In genomic region chr10:72030762-72031543, GRCh38 we compare ENCODE assay signal across 21 cellular contexts. TPM values are rescaled to one million over a fixed set of nuclear protein-coding genes. Genes with fewer than 3 reads are reported as not detected.
DNase-seq lines count a peak whose midpoint lies in the region; ATAC-seq and TF ChIP-seq lines count a peak whose summit lies in the region.
"Had no signal": no experiment of that assay in that cellular context is flagged by ENCODE, and none has a peak within 500 bp of the region (broad histone marks: within the 10 kb centered on the region; RNA-seq: fewer than 3 reads in every experiment).

No MANE protein-coding gene starts in this region.

- ATAC-seq in WTC11 (peak; percentile 41; the same call in 1 of the 2 replicates), right cardiac atrium (peak; percentile 92 to 95), HG02938 (IDR thresholded peaks at IDR 0.05; ENCODE audit: unreplicated experiment) (no peak)
- peak; percentile 28 for ATAC-seq in stimulated activated memory B cell treated with anti-CD40 and anti-IgM and Interleukin-4, amounts not matched to agents 10 μg/mL and 1 μg/mL and 100 μg/mL, for 72 hours
- no peak for ATAC-seq in activated CD8-positive, alpha-beta T cell treated with anti-CD3 and anti-CD28 coated beads for 36 hours
- no peak for ATAC-seq in CD4-positive, alpha-beta T cell (ENCODE audit: poor library complexity)

- intact Hi-C loops in right cardiac atrium (cut with DNase I), result loop anchor here in 1 of 4 donors (5.0 kb wide), 1 partner anchor 69 kb away; the partner anchor contains the start of gene CHST3
- intact Hi-C loops in activated CD8-positive, alpha-beta T cell treated with anti-CD3 and anti-CD28 coated beads for 36 hours (cut with micrococcal nuclease), result no loop called here
- intact Hi-C loops in CD4-positive, alpha-beta T cell (cut with DNase I, micrococcal nuclease), result no loop called here

- TF ChIP-seq CTCF in WTC11 (IDR thresholded peaks at IDR 0.05), result no peak
- no peak for TF ChIP-seq CTCF in nephron progenitor cell (IDR thresholded peaks at IDR 0.05)
- TF ChIP-seq CTCF in activated CD8-positive, alpha-beta T cell treated with anti-CD3 and anti-CD28 coated beads for 36 hours (IDR thresholded peaks at IDR 0.05), result no peak
- TF ChIP-seq CTCF in CD4-positive, alpha-beta T cell (IDR thresholded peaks at IDR 0.05), result no peak

- no peaks in the 10 kb centered on the region for H3K4me1 Mint-ChIP-seq in WTC11
- peaks cover 96% of the 10 kb centered on the region for H3K4me1 Mint-ChIP-seq in nephron progenitor cell
- H3K4me1 Mint-ChIP-seq in stimulated activated memory B cell treated with anti-CD40 and anti-IgM and Interleukin-4, amounts not matched to agents 10 μg/mL and 1 μg/mL and 100 μg/mL, for 72 hours, result no peaks in the 10 kb centered on the region
- H3K4me1 Mint-ChIP-seq in activated CD8-positive, alpha-beta T cell treated with anti-CD3 and anti-CD28 coated beads for 36 hours (ENCODE audit: low read depth), result peaks cover 5% of the 10 kb centered on the region
- H3K4me1 Mint-ChIP-seq in CD4-positive, alpha-beta T cell (ENCODE audit: low read depth), result no peaks in the 10 kb centered on the region

- no peaks in the 10 kb centered on the region for H3K36me3 Mint-ChIP-seq in WTC11
- no peaks in the 10 kb centered on the region for H3K36me3 Mint-ChIP-seq in nephron progenitor cell (ENCODE audit: low read depth)
- no peaks in the 10 kb centered on the region for H3K36me3 Mint-ChIP-seq in stimulated activated memory B cell treated with anti-CD40 and anti-IgM and Interleukin-4, amounts not matched to agents 10 μg/mL and 1 μg/mL and 100 μg/mL, for 72 hours
- H3K36me3 Mint-ChIP-seq in activated CD8-positive, alpha-beta T cell treated with anti-CD3 and anti-CD28 coated beads for 36 hours (ENCODE audit: low read depth), result no peaks in the 10 kb centered on the region
- H3K36me3 Mint-ChIP-seq in CD4-positive, alpha-beta T cell (ENCODE audit: low read depth), result no peaks in the 10 kb centered on the region
- H3K36me3 Mint-ChIP-seq: CD4-positive, alpha-beta memory T cell had no signal

- H3K4me3 Mint-ChIP-seq in WTC11, result no peak overlapping the region
- H3K4me3 Mint-ChIP-seq in nephron progenitor cell, result peak overlapping the region; percentile 44
- H3K4me3 Mint-ChIP-seq in stimulated activated memory B cell treated with anti-CD40 and anti-IgM and Interleukin-4, amounts not matched to agents 10 μg/mL and 1 μg/mL and 100 μg/mL, for 72 hours, result no peak overlapping the region
- no peak overlapping the region for H3K4me3 Mint-ChIP-seq in activated CD8-positive, alpha-beta T cell treated with anti-CD3 and anti-CD28 coated beads for 36 hours
- H3K4me3 Mint-ChIP-seq in CD4-positive, alpha-beta T cell, result no peak overlapping the region
- H3K4me3 Mint-ChIP-seq: activated T-cell treated with anti-CD3 and anti-CD28 coated beads, Interleukin-2, amount 50 U/mL, for 24 hours; CD4-positive, alpha-beta memory T cell; T-helper 1 cell treated with Interleukin-12 subunit alpha and Interleukin-12 subunit beta and Interleukin-4 antibody, amounts not matched to agents 30 μg/mL and 1 μg/mL, for 36 hours had no signal

- no peaks in the 10 kb centered on the region for H3K9me3 Mint-ChIP-seq in WTC11
- peaks cover 5% of the 10 kb centered on the region for H3K9me3 Mint-ChIP-seq in nephron progenitor cell
- no peaks in the 10 kb centered on the region for H3K9me3 Mint-ChIP-seq in stimulated activated memory B cell treated with anti-CD40 and anti-IgM and Interleukin-4, amounts not matched to agents 10 μg/mL and 1 μg/mL and 100 μg/mL, for 72 hours
- H3K9me3 Mint-ChIP-seq in activated CD8-positive, alpha-beta T cell treated with anti-CD3 and anti-CD28 coated beads for 36 hours, result no peaks in the 10 kb centered on the region
- no peaks in the 10 kb centered on the region for H3K9me3 Mint-ChIP-seq in CD4-positive, alpha-beta T cell
- H3K9me3 Mint-ChIP-seq: activated T-cell treated with anti-CD3 and anti-CD28 coated beads, Interleukin-2, amount 50 U/mL, for 24 hours; CD4-positive, alpha-beta memory T cell; T-helper 1 cell treated with Interleukin-12 subunit alpha and Interleukin-12 subunit beta and Interleukin-4 antibody, amounts not matched to agents 30 μg/mL and 1 μg/mL, for 36 hours had no signal

- no peaks in the 10 kb centered on the region for H3K9me3 ChIP-seq in right cardiac atrium (ENCODE audit: control insufficient read depth, low read length)
- no peaks in the 10 kb centered on the region for H3K9me3 ChIP-seq in CD4-positive, alpha-beta T cell (ENCODE audit: control insufficient read depth, low read length)
- H3K9me3 ChIP-seq: colonic mucosa had no signal

- WGBS in right cardiac atrium, result 57% methylated on average over 19 of the region's 19 CpGs

- no peaks in the 10 kb centered on the region for H3K27me3 ChIP-seq in right cardiac atrium (ENCODE audit: control insufficient read depth, insufficient read depth)
- no peaks in the 10 kb centered on the region for H3K27me3 ChIP-seq in CD4-positive, alpha-beta T cell (ENCODE audit: control insufficient read depth, insufficient read depth, low read length)
- H3K27me3 ChIP-seq: colonic mucosa had no signal

- POLR2A ChIA-PET in WTC11 (lab: Charles Lee), result no interaction called here
- POLR2A ChIA-PET in activated CD8-positive, alpha-beta T cell treated with anti-CD3 and anti-CD28 coated beads for 36 hours (lab: Charles Lee), result no interaction called here
- POLR2A ChIA-PET in CD4-positive, alpha-beta T cell (lab: Charles Lee), result no interaction called here

- no peak overlapping the region for H3K4me3 ChIP-seq in right cardiac atrium (ENCODE audit: low read length)
- H3K4me3 ChIP-seq: colonic mucosa had no signal

- CTCF ChIA-PET in WTC11 (lab: Charles Lee), result interaction anchor here (0.7 to 2.1 kb wide), 3 partner anchors 18 to 306 kb away, joined by 3 to 15 read pairs (median 3); no protein-coding TSS in a partner anchor
- CTCF ChIA-PET in activated CD8-positive, alpha-beta T cell treated with anti-CD3 and anti-CD28 coated beads for 36 hours (lab: Charles Lee), result interaction anchor here (1.5 kb wide), 1 partner anchor 17 kb away, joined by 4 read pairs; no protein-coding TSS in a partner anchor
- CTCF ChIA-PET in CD4-positive, alpha-beta T cell (lab: Charles Lee), result no interaction called here

- peak overlapping the region; percentile 87 for H3K27ac ChIP-seq in right cardiac atrium (ENCODE audit: low read length)
- no peak overlapping the region for H3K27ac ChIP-seq in CD4-positive, alpha-beta T cell (ENCODE audit: low read depth, low read length)
- H3K27ac ChIP-seq: colonic mucosa, VCaP had no signal

- H3K27me3 Mint-ChIP-seq in WTC11 (ENCODE audit: low read depth) (no peaks in the 10 kb centered on the region; the same call in 1 of the 2 replicates), nephron progenitor cell (ENCODE audit: low read depth, poor library complexity) (peaks cover 2% of the 10 kb centered on the region)
- peaks cover 64% of the 10 kb centered on the region for H3K27me3 Mint-ChIP-seq in stimulated activated memory B cell treated with anti-CD40 and anti-IgM and Interleukin-4, amounts not matched to agents 10 μg/mL and 1 μg/mL and 100 μg/mL, for 72 hours
- H3K27me3 Mint-ChIP-seq in activated CD8-positive, alpha-beta T cell treated with anti-CD3 and anti-CD28 coated beads for 36 hours, result peaks cover 2% of the 10 kb centered on the region
- peaks cover 12% of the 10 kb centered on the region for H3K27me3 Mint-ChIP-seq in CD4-positive, alpha-beta T cell

- H3K4me1 ChIP-seq in right cardiac atrium (ENCODE audit: control insufficient read depth, insufficient read depth, low read length), result peaks cover 10% of the 10 kb centered on the region
- H3K4me1 ChIP-seq: colonic mucosa had no signal

- DNase-seq in WTC11 (ENCODE audit: low spot score) (no peak), right cardiac atrium (peak; percentile 80 to 92 (median 87)), nephron progenitor cell (peak; percentile 22), NCI-H128 (lab: John Stamatoyannopoulos, UW; ENCODE audit: unreplicated experiment) (no peak)
- no peak for DNase-seq in activated CD8-positive, alpha-beta T cell treated with anti-CD3 and anti-CD28 coated beads for 36 hours
- no peak for DNase-seq in CD4-positive, alpha-beta T cell
- DNase-seq: activated CD4-positive, alpha-beta T cell treated with anti-CD3 and anti-CD28 coated beads, Interleukin-2, amount 50 U/mL, for 48 hours; activated naive CD4-positive, alpha-beta T cell treated with anti-CD3 and anti-CD28 coated beads, Interleukin-2, amount 50 U/mL, for 16 hours; activated T-cell treated with anti-CD3 and anti-CD28 coated beads, Interleukin-2, amount 50 U/mL, for 24 hours; CD4-positive, alpha-beta memory T cell; colonic mucosa; DMS79 treated with DMSO at 0.1 percent for 48 hours; NCI-H1092 treated with DMSO at 0.1 percent for 48 hours; NCI-H2107; NCI-H526; SIG-M5; stimulated activated naive CD4-positive, alpha-beta T cell treated with Interleukin-2 at 50 U/mL for 16 hours had no signal

- H3K27ac Mint-ChIP-seq in WTC11 (no peak overlapping the region), nephron progenitor cell (peak overlapping the region; percentile 98)
- H3K27ac Mint-ChIP-seq in stimulated activated memory B cell treated with anti-CD40 and anti-IgM and Interleukin-4, amounts not matched to agents 10 μg/mL and 1 μg/mL and 100 μg/mL, for 72 hours, result no peak overlapping the region
- H3K27ac Mint-ChIP-seq in activated CD8-positive, alpha-beta T cell treated with anti-CD3 and anti-CD28 coated beads for 36 hours, result no peak overlapping the region
- H3K27ac Mint-ChIP-seq in CD4-positive, alpha-beta T cell, result no peak overlapping the region
- H3K27ac Mint-ChIP-seq: activated T-cell treated with anti-CD3 and anti-CD28 coated beads, Interleukin-2, amount 50 U/mL, for 24 hours; T-helper 1 cell treated with Interleukin-12 subunit alpha and Interleukin-12 subunit beta and Interleukin-4 antibody, amounts not matched to agents 30 μg/mL and 1 μg/mL, for 36 hours had no signal

TF ChIP-seq in WTC11, 78 proteins besides CTCF, POLR2A, EP300 and RAD21:
- TF ChIP-seq GABPB1 (CRISPR knock-in tag; IDR thresholded peaks at IDR 0.05) (peak; percentile 91), E2F4 (CRISPR knock-in tag; IDR thresholded peaks at IDR 0.05; ENCODE audit: borderline replicate concordance, low read depth) (no peak)

RNA-seq across cellular contexts. Expression of gene SPOCK2, which starts 57.4 kb away (rescaled TPM):
- 4.0 to 4.7 TPM (median 4.1 TPM) in 3 replicates for total RNA-seq in WTC11 (2021)
- total RNA-seq in right cardiac atrium, result 10 to 100 TPM in 1 of 4 donors, 1 to 10 TPM in 3; 4.9 to 10.9 (median 6.9) TPM
- polyA plus RNA-seq in right cardiac atrium, result 12.8 TPM
- 100 to 1,000 TPM; 134 to 135 TPM for total RNA-seq in activated CD8-positive, alpha-beta T cell treated with anti-CD3 and anti-CD28 coated beads for 36 hours
- total RNA-seq in CD4-positive, alpha-beta T cell, result 100 to 1,000 TPM; 976 to 998 TPM

Comparison
In these comparisons a context has a peak if more than half of its experiments do, and no peak if none do; other contexts are left out.
1. ATAC-seq: peak in WTC11 (single experiment), right cardiac atrium (2 of 2) and stimulated activated memory B cell treated with anti-CD40 and anti-IgM and Interleukin-4, amounts not matched to agents 10 μg/mL and 1 μg/mL and 100 μg/mL, for 72 hours (single experiment); none in activated CD8-positive, alpha-beta T cell treated with anti-CD3 and anti-CD28 coated beads for 36 hours (single experiment), HG02938 (single experiment) and CD4-positive, alpha-beta T cell (single experiment).
2. DNase-seq: peak in right cardiac atrium (3 of 3) and nephron progenitor cell (single experiment); none in WTC11 (single experiment), activated CD8-positive, alpha-beta T cell treated with anti-CD3 and anti-CD28 coated beads for 36 hours (single experiment), NCI-H128 (single experiment) and CD4-positive, alpha-beta T cell (0 of 10).
3. RNA of gene SPOCK2, which starts 57.4 kb away (total RNA-seq): 976 to 998 TPM in CD4-positive, alpha-beta T cell and 134 to 135 TPM in activated CD8-positive, alpha-beta T cell treated with anti-CD3 and anti-CD28 coated beads for 36 hours; 4.9 to 10.9 TPM in right cardiac atrium and 4.0 to 4.7 TPM in WTC11; every median in the first group is over 10 times any median in the second.